In genomic region chr5:43043400-43043756, GRCh38 we compare ENCODE assay signal across 8 cellular contexts. TPM values are rescaled to one million over a fixed set of nuclear protein-coding genes. Genes with fewer than 3 reads are reported as not detected.
A peak's percentile ranks its signal among the peaks of the same experiment; 100 is the strongest.
DNase-seq lines count a peak whose midpoint lies in the region; ATAC-seq lines count a peak whose summit lies in the region.

No MANE protein-coding gene starts in this region.

- H3K9me3 ChIP-seq in iPS-15b (ENCODE audit: control insufficient read depth, insufficient read depth, low read length), result no peaks in the 10 kb centered on the region

- H3K27me3 ChIP-seq in iPS-15b (ENCODE audit: control insufficient read depth, insufficient read depth, low read length), result peaks cover 94% of the 10 kb centered on the region

- H3K4me3 ChIP-seq in iPS-15b (ENCODE audit: low read depth, low read length), result peak overlapping the region; percentile 51

- no peaks in the 10 kb centered on the region for H3K27me3 Mint-ChIP-seq in activated T-helper 1 cell treated with anti-CD3 and anti-CD28 coated beads, Interleukin-12 subunit alpha, Interleukin-12 subunit beta, Interleukin-2, Interleukin-4 antibody, amounts not matched to agents 30 ng/mL and 10 ng/mL and 1 ng/mL, durations not matched to agents 14 hours and 24 hours and 36 hours (ENCODE audit: insufficient read depth)
- no peaks in the 10 kb centered on the region for H3K27me3 Mint-ChIP-seq in stimulated activated naive B cell treated with anti-CD40 and anti-IgM and Interleukin-4, amounts not matched to agents 10 μg/mL and 1 μg/mL and 100 μg/mL, for 72 hours

- ATAC-seq in stimulated activated naive B cell treated with anti-CD40 and anti-IgM and Interleukin-4, amounts not matched to agents 10 μg/mL and 1 μg/mL and 100 μg/mL, for 72 hours (replicated peaks), result no peak
- ATAC-seq in HG02852 (IDR thresholded peaks at IDR 0.05; ENCODE audit: unreplicated experiment), result no peak

- H3K36me3 Mint-ChIP-seq in activated T-helper 1 cell treated with anti-CD3 and anti-CD28 coated beads, Interleukin-12 subunit alpha, Interleukin-12 subunit beta, Interleukin-2, Interleukin-4 antibody, amounts not matched to agents 30 ng/mL and 10 ng/mL and 1 ng/mL, durations not matched to agents 14 hours and 24 hours and 36 hours (ENCODE audit: low read depth), result no peaks in the 10 kb centered on the region
- no peaks in the 10 kb centered on the region for H3K36me3 Mint-ChIP-seq in stimulated activated naive B cell treated with anti-CD40 and anti-IgM and Interleukin-4, amounts not matched to agents 10 μg/mL and 1 μg/mL and 100 μg/mL, for 72 hours

- H3K9me3 Mint-ChIP-seq in activated T-helper 1 cell treated with anti-CD3 and anti-CD28 coated beads, Interleukin-12 subunit alpha, Interleukin-12 subunit beta, Interleukin-2, Interleukin-4 antibody, amounts not matched to agents 30 ng/mL and 10 ng/mL and 1 ng/mL, durations not matched to agents 14 hours and 24 hours and 36 hours, result no peaks in the 10 kb centered on the region
- H3K9me3 Mint-ChIP-seq in stimulated activated naive B cell treated with anti-CD40 and anti-IgM and Interleukin-4, amounts not matched to agents 10 μg/mL and 1 μg/mL and 100 μg/mL, for 72 hours, result no peaks in the 10 kb centered on the region

- H3K4me3 Mint-ChIP-seq in activated T-helper 1 cell treated with anti-CD3 and anti-CD28 coated beads, Interleukin-12 subunit alpha, Interleukin-12 subunit beta, Interleukin-2, Interleukin-4 antibody, amounts not matched to agents 30 ng/mL and 10 ng/mL and 1 ng/mL, durations not matched to agents 14 hours and 24 hours and 36 hours, result peak overlapping the region; percentile 82
- peak overlapping the region; percentile 84 to 96 for H3K4me3 Mint-ChIP-seq in stimulated activated naive B cell treated with anti-CD40 and anti-IgM and Interleukin-4, amounts not matched to agents 10 μg/mL and 1 μg/mL and 100 μg/mL, for 72 hours

- DNase-seq in NCI-H1105 (lab: John Stamatoyannopoulos, UW), result peak; percentile 41
- DNase-seq in NCI-H1105 treated with DMSO at 0.1 percent for 48 hours (lab: John Stamatoyannopoulos, UW), result no peak
- DNase-seq in activated T-helper 1 cell treated with anti-CD3 and anti-CD28 coated beads, Interleukin-12 subunit alpha, Interleukin-12 subunit beta, Interleukin-2, Interleukin-4 antibody, amounts not matched to agents 30 ng/mL and 10 ng/mL and 1 ng/mL, durations not matched to agents 14 hours and 24 hours and 36 hours (ENCODE audit: low spot score), result no peak
- DNase-seq in stimulated activated naive B cell treated with anti-CD40 and anti-IgM and Interleukin-4, amounts not matched to agents 10 μg/mL and 1 μg/mL and 100 μg/mL, for 72 hours, result no peak
- no peak for DNase-seq in NCI-H2227 (lab: John Stamatoyannopoulos, UW; ENCODE audit: unreplicated experiment)
- DNase-seq in medulla oblongata (ENCODE audit: extremely low spot score), result no peak

- intact Hi-C loops in activated T-helper 1 cell treated with anti-CD3 and anti-CD28 coated beads, Interleukin-12 subunit alpha, Interleukin-12 subunit beta, Interleukin-2, Interleukin-4 antibody, amounts not matched to agents 30 ng/mL and 10 ng/mL and 1 ng/mL, durations not matched to agents 14 hours and 24 hours and 36 hours (cut with micrococcal nuclease), result no loop called here

- H3K36me3 ChIP-seq in iPS-15b (ENCODE audit: control insufficient read depth, insufficient read depth, low read length), result no peaks in the 10 kb centered on the region

- peaks cover 6% of the 10 kb centered on the region for H3K4me1 ChIP-seq in iPS-15b (ENCODE audit: control insufficient read depth, insufficient read depth, low read length)

- H3K4me1 Mint-ChIP-seq in activated T-helper 1 cell treated with anti-CD3 and anti-CD28 coated beads, Interleukin-12 subunit alpha, Interleukin-12 subunit beta, Interleukin-2, Interleukin-4 antibody, amounts not matched to agents 30 ng/mL and 10 ng/mL and 1 ng/mL, durations not matched to agents 14 hours and 24 hours and 36 hours (ENCODE audit: low read depth), result peaks cover 37% of the 10 kb centered on the region
- H3K4me1 Mint-ChIP-seq in stimulated activated naive B cell treated with anti-CD40 and anti-IgM and Interleukin-4, amounts not matched to agents 10 μg/mL and 1 μg/mL and 100 μg/mL, for 72 hours, result peaks cover 12 to 27% of the 10 kb centered on the region in 2 donors

- peak overlapping the region; percentile 86 for H3K27ac Mint-ChIP-seq in activated T-helper 1 cell treated with anti-CD3 and anti-CD28 coated beads, Interleukin-12 subunit alpha, Interleukin-12 subunit beta, Interleukin-2, Interleukin-4 antibody, amounts not matched to agents 30 ng/mL and 10 ng/mL and 1 ng/mL, durations not matched to agents 14 hours and 24 hours and 36 hours
- H3K27ac Mint-ChIP-seq in stimulated activated naive B cell treated with anti-CD40 and anti-IgM and Interleukin-4, amounts not matched to agents 10 μg/mL and 1 μg/mL and 100 μg/mL, for 72 hours, result peak overlapping the region; percentile 99

- no peak overlapping the region for H3K9ac ChIP-seq in iPS-15b (ENCODE audit: low read depth, low read length)

RNA-seq across cellular contexts. Expression of gene ANXA2R, which starts 3.3 kb away (rescaled TPM):
- 0.88 and 0.93 TPM in 2 replicates for total RNA-seq in activated T-helper 1 cell treated with anti-CD3 and anti-CD28 coated beads, Interleukin-12 subunit alpha, Interleukin-12 subunit beta, Interleukin-2, Interleukin-4 antibody, amounts not matched to agents 30 ng/mL and 10 ng/mL and 1 ng/mL, durations not matched to agents 14 hours and 24 hours and 36 hours
